ENCODE assay signal across 27 cellular contexts in genomic region chr3:35043040-35043439, GRCh38.
"Had no signal": no experiment of that assay in that cellular context is flagged by ENCODE, and none has a peak within 500 bp of the region (broad histone marks: within the 10 kb centered on the region; RNA-seq: fewer than 3 reads in every experiment).

No MANE protein-coding gene starts in this region.

- H3K27ac ChIP-seq: neural progenitor cell, ovary, parathyroid adenoma, psoas muscle, skin epidermis, spleen, suprapubic skin, testis, tibial artery, transverse colon, upper lobe of right lung, uterus had no signal

- H2AFZ ChIP-seq: parathyroid adenoma had no signal

- H3K27me3 ChIP-seq: neural progenitor cell, ovary, spleen, suprapubic skin, testis, tibial artery, transverse colon, upper lobe of right lung, uterus had no signal

- H3K4me2 ChIP-seq: neural progenitor cell, smooth muscle cell had no signal

- H3K4me3 ChIP-seq: neural progenitor cell, ovary, psoas muscle, skin epidermis, smooth muscle cell, spleen, suprapubic skin, testis, tibial artery, transverse colon, upper lobe of right lung, uterus had no signal

- H3K79me2 ChIP-seq: parathyroid adenoma had no signal

- DNase-seq: natural killer cell; occipital lobe; ovary; posterior cingulate gyrus; psoas muscle; right cardiac atrium; spleen; stimulated activated CD4-positive, alpha-beta T cell treated with anti-CD3 and anti-CD28 coated beads, Interleukin-12 subunit alpha, Interleukin-12 subunit beta, amount 100 ng/mL, for 4 hours; stimulated activated CD4-positive, alpha-beta T cell treated with anti-CD3 and anti-CD28 coated beads, Interleukin-1b, Interleukin-23, amount 100 ng/mL, for 48 hours; stimulated activated CD4-positive, alpha-beta T cell treated with anti-CD3 and anti-CD28 coated beads, Interleukin-4, amount 100 ng/mL, for 1 hour; stimulated activated CD4-positive, alpha-beta T cell treated with anti-CD3 and anti-CD28 coated beads, Interleukin-4, amount 100 ng/mL, for 4 hours; stimulated activated CD8-positive, alpha-beta memory T cell treated with anti-CD3 and anti-CD28 coated beads, Interleukin-4, amount 100 ng/mL, for 48 hours; stimulated activated naive CD4-positive, alpha-beta T cell; stimulated activated naive CD8-positive, alpha-beta T cell treated with anti-CD3 and anti-CD28 coated beads, Interleukin-15, amount 100 ng/mL, for 72 hours; stimulated activated naive CD8-positive, alpha-beta T cell treated with anti-CD3 and anti-CD28 coated beads, Interleukin-15, Interleukin-2, amounts not matched to agents 100 U/mL and 50 U/mL, for 24 hours; testis; tibial artery; upper lobe of right lung; uterus had no signal

- H3K4me1 ChIP-seq: neural progenitor cell, parathyroid adenoma, psoas muscle, spleen, suprapubic skin, testis, tibial artery, upper lobe of right lung, uterus had no signal

- ATAC-seq: natural killer cell; psoas muscle; right cardiac atrium; sciatic nerve; stimulated activated memory B cell treated with anti-CD40 and anti-IgM and Interleukin-4, amounts not matched to agents 10 μg/mL and 1 μg/mL and 100 μg/mL, for 72 hours; stimulated activated naive CD8-positive, alpha-beta T cell treated with anti-CD3 and anti-CD28 coated beads, Interleukin-15, amount 100 ng/mL, for 72 hours; stimulated activated naive CD8-positive, alpha-beta T cell treated with anti-CD3 and anti-CD28 coated beads, Interleukin-15, Interleukin-2, amounts not matched to agents 100 U/mL and 50 U/mL, for 24 hours; upper lobe of right lung had no signal

- H3K9me3 ChIP-seq: ovary, psoas muscle, suprapubic skin, testis, tibial artery, transverse colon, upper lobe of right lung, uterus had no signal

- H3K9ac ChIP-seq: neural progenitor cell, parathyroid adenoma had no signal

- H3K36me3 ChIP-seq: neural progenitor cell, ovary, spleen, suprapubic skin, tibial artery, transverse colon, upper lobe of right lung, uterus had no signal
